ENCODE assay signal across 12 cellular contexts in genomic region chr18:33116376-33116775, GRCh38.
DNase-seq lines count a peak whose midpoint lies in the region; ATAC-seq and TF ChIP-seq lines count a peak whose summit lies in the region.
"Had no signal": no experiment of that assay in that cellular context is flagged by ENCODE, and none has a peak within 500 bp of the region (broad histone marks: within the 10 kb centered on the region; RNA-seq: fewer than 3 reads in every experiment).

No MANE protein-coding gene starts in this region.

- H3K9me3 Mint-ChIP-seq in CD14-positive monocyte = peaks cover 0 to 9% (median 3%) of the 10 kb centered on the region in 7 donors
- H3K9me3 Mint-ChIP-seq in activated naive CD4-positive, alpha-beta T cell treated with anti-CD3 and anti-CD28 coated beads, Interleukin-2, amount 10 ng/mL, durations not matched to agents 7 days and 5 days = peaks cover 7% of the 10 kb centered on the region
- H3K9me3 Mint-ChIP-seq: activated naive CD4-positive, alpha-beta T cell treated with anti-CD3 and anti-CD28 coated beads, Interleukin-2, amount 50 U/mL, for 24 hours had no signal

- peaks cover 9% of the 10 kb centered on the region for H3K4me1 Mint-ChIP-seq in CD14-positive monocyte
- no peaks in the 10 kb centered on the region for H3K4me1 Mint-ChIP-seq in activated naive CD4-positive, alpha-beta T cell treated with anti-CD3 and anti-CD28 coated beads, Interleukin-2, amount 10 ng/mL, durations not matched to agents 7 days and 5 days
- H3K4me1 Mint-ChIP-seq: activated naive CD4-positive, alpha-beta T cell treated with anti-CD3 and anti-CD28 coated beads, Interleukin-2, amount 50 U/mL, for 24 hours had no signal

- H3K9me2 ChIP-seq in Loucy (replicated peaks; ENCODE audit: low read depth, low read length) = no peaks in the 10 kb centered on the region

- H4K20me1 ChIP-seq in Loucy (ENCODE audit: insufficient read depth, low read length, poor library complexity, severe bottlenecking) = no peaks in the 10 kb centered on the region

- TF ChIP-seq CTCF in CD14-positive monocyte (IDR thresholded peaks at IDR 0.05) (no peak), Loucy (conservative IDR thresholded peaks at IDR 0.05; ENCODE audit: low read length) (no peak), fibroblast of pulmonary artery (IDR thresholded peaks at IDR 0.05; ENCODE audit: low read length, missing control alignments) (no peak), gastroesophageal sphincter (IDR thresholded peaks at IDR 0.05) (no peak)

- H3K4me1 ChIP-seq in Loucy (ENCODE audit: insufficient read depth, low read length, poor library complexity, severe bottlenecking) (peaks cover 6% of the 10 kb centered on the region), gastroesophageal sphincter (no peaks in the 10 kb centered on the region)
- H3K4me1 ChIP-seq: uterus had no signal

- no peak for TF ChIP-seq EP300 in gastroesophageal sphincter (IDR thresholded peaks at IDR 0.05)

- 12 to 17% methylated on average over 3 of the region's 3 CpGs for WGBS in gastroesophageal sphincter (ENCODE audit: low coverage in 1 of 2), 2 donors

- H3K27me3 ChIP-seq in Loucy (ENCODE audit: insufficient read depth, low read length, poor library complexity, severe bottlenecking) (no peaks in the 10 kb centered on the region), gastroesophageal sphincter (no peaks in the 10 kb centered on the region)
- H3K27me3 ChIP-seq: ovary, uterus had no signal

- H2AFZ ChIP-seq in Loucy (ENCODE audit: low read length) = peak overlapping the region; percentile 63; the same call in 1 of the 2 replicates

- intact Hi-C loops in CD14-positive monocyte (cut with micrococcal nuclease) = no loop called here

- TF ChIP-seq POLR2A in gastroesophageal sphincter (IDR thresholded peaks at IDR 0.05) = no peak

- no peak for ATAC-seq in gastroesophageal sphincter
- ATAC-seq: K562 had no signal

- H3K36me3 ChIP-seq in Loucy (ENCODE audit: insufficient read depth, low read length) (no peaks in the 10 kb centered on the region), gastroesophageal sphincter (no peaks in the 10 kb centered on the region)
- H3K36me3 ChIP-seq: ovary, uterus had no signal

- no peaks in the 10 kb centered on the region for H3K9me3 ChIP-seq in Loucy (ENCODE audit: insufficient read depth, low read depth, low read length)
- H3K9me3 ChIP-seq in gastroesophageal sphincter = peaks cover 0 to 13% (median 0%) of the 10 kb centered on the region in 3 donors
- H3K9me3 ChIP-seq: ovary, uterus had no signal

- no peak overlapping the region for H3K27ac ChIP-seq in gastroesophageal sphincter
- H3K27ac ChIP-seq: ovary, uterus had no signal

- no peaks in the 10 kb centered on the region for H3K27me3 Mint-ChIP-seq in CD14-positive monocyte (ENCODE audit: low read depth in 3 of 3)
- no peaks in the 10 kb centered on the region for H3K27me3 Mint-ChIP-seq in activated naive CD4-positive, alpha-beta T cell treated with anti-CD3 and anti-CD28 coated beads, Interleukin-2, amount 10 ng/mL, durations not matched to agents 7 days and 5 days
- H3K27me3 Mint-ChIP-seq: activated naive CD4-positive, alpha-beta T cell treated with anti-CD3 and anti-CD28 coated beads, Interleukin-2, amount 50 U/mL, for 24 hours had no signal

- no peaks in the 10 kb centered on the region for H3F3A ChIP-seq in Loucy (ENCODE audit: low read depth)

- no peak overlapping the region for H3K9ac ChIP-seq in Loucy (ENCODE audit: low read depth, low read length, poor library complexity, severe bottlenecking)

- peak overlapping the region; percentile 55 for H3K4me2 ChIP-seq in Loucy (ENCODE audit: low read depth, low read length, poor library complexity, severe bottlenecking)

- H3K79me2 ChIP-seq in Loucy (ENCODE audit: insufficient read depth, low read length) = no peaks in the 10 kb centered on the region

- no peaks in the 10 kb centered on the region for H3K36me3 Mint-ChIP-seq in CD14-positive monocyte
- H3K36me3 Mint-ChIP-seq in activated naive CD4-positive, alpha-beta T cell treated with anti-CD3 and anti-CD28 coated beads, Interleukin-2, amount 10 ng/mL, durations not matched to agents 7 days and 5 days = no peaks in the 10 kb centered on the region
- H3K36me3 Mint-ChIP-seq: activated naive CD4-positive, alpha-beta T cell treated with anti-CD3 and anti-CD28 coated beads, Interleukin-2, amount 50 U/mL, for 24 hours had no signal

- DNase-seq in CD14-positive monocyte (ENCODE audit: low spot score) (peak; percentile 50), OCI-M1 (lab: John Stamatoyannopoulos, UW) (peak; percentile 65), fibroblast of pulmonary artery (ENCODE audit: low read depth) (peak; percentile 18), amniotic stem cell (lab: John Stamatoyannopoulos, UW) (no peak), nucleus accumbens (lab: John Stamatoyannopoulos, UW) (no peak)
- DNase-seq in activated naive CD4-positive, alpha-beta T cell treated with anti-CD3 and anti-CD28 coated beads, Interleukin-2, amount 10 ng/mL, durations not matched to agents 7 days and 5 days = no peak
- DNase-seq: ovary had no signal

- H3K27ac Mint-ChIP-seq in CD14-positive monocyte = peak overlapping the region in 5 of 7 donors; percentile 32 to 78 (median 62)
- no peak overlapping the region for H3K27ac Mint-ChIP-seq in activated naive CD4-positive, alpha-beta T cell treated with anti-CD3 and anti-CD28 coated beads, Interleukin-2, amount 10 ng/mL, durations not matched to agents 7 days and 5 days
- H3K27ac Mint-ChIP-seq: activated naive CD4-positive, alpha-beta T cell treated with anti-CD3 and anti-CD28 coated beads, Interleukin-2, amount 50 U/mL, for 24 hours had no signal

- peak overlapping the region; percentile 52 to 82 for H3K4me3 Mint-ChIP-seq in CD14-positive monocyte
- H3K4me3 Mint-ChIP-seq in activated naive CD4-positive, alpha-beta T cell treated with anti-CD3 and anti-CD28 coated beads, Interleukin-2, amount 10 ng/mL, durations not matched to agents 7 days and 5 days = no peak overlapping the region
- H3K4me3 Mint-ChIP-seq: activated naive CD4-positive, alpha-beta T cell treated with anti-CD3 and anti-CD28 coated beads, Interleukin-2, amount 50 U/mL, for 24 hours had no signal

- CTCF ChIA-PET in activated naive CD4-positive, alpha-beta T cell treated with anti-CD3 and anti-CD28 coated beads, Interleukin-2, amount 10 ng/mL, durations not matched to agents 7 days and 5 days (lab: Charles Lee) = no interaction called here

- H3K4me3 ChIP-seq in Loucy (ENCODE audit: low read length, poor library complexity, severe bottlenecking) (peak overlapping the region; percentile 43), fibroblast of pulmonary artery (replicated peaks; ENCODE audit: low read depth, low read length) (no peak overlapping the region), gastroesophageal sphincter (no peak overlapping the region)
- H3K4me3 ChIP-seq: K562, ovary, uterus had no signal

Comparison
In these comparisons a context has a peak if more than half of its experiments do, and no peak if none do; other contexts are left out.
1. DNase-seq: peak in CD14-positive monocyte (single experiment), OCI-M1 (single experiment) and fibroblast of pulmonary artery (single experiment); none in amniotic stem cell (single experiment), activated naive CD4-positive, alpha-beta T cell treated with anti-CD3 and anti-CD28 coated beads, Interleukin-2, amount 10 ng/mL, durations not matched to agents 7 days and 5 days (single experiment) and nucleus accumbens (0 of 56).